ENCODE assay signal across 27 cellular contexts in the genomic region with DNA sequence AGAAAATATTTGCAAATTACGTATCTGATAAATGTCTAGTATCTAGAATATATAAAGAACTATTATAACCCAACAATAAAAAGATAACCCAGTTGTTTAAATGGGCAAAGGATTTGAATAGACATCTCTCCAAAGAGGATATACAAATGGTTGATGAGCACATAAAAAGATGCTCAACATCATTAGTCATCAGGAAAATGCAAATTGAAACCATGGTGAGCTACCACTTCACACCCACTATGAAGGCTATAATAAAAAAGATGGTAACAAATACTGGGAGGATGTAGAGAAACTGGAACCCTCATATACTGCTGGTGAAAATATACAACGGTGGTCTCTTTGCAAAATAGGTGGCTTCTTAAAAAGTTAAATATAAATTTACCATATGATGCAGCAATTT. TPM values are rescaled to one million over a fixed set of nuclear protein-coding genes. Genes with fewer than 3 reads are reported as not detected.
A peak's percentile ranks its signal among the peaks of the same experiment; 100 is the strongest.
DNase-seq lines count a peak whose midpoint lies in the region; ATAC-seq and TF ChIP-seq lines count a peak whose summit lies in the region.
"Had no signal": no experiment of that assay in that cellular context is flagged by ENCODE, and none has a peak within 500 bp of the region (broad histone marks: within the 10 kb centered on the region; RNA-seq: fewer than 3 reads in every experiment).

No MANE protein-coding gene starts in this region.

- DNase-seq in activated naive CD4-positive, alpha-beta T cell treated with anti-CD3 and anti-CD28 coated beads, Interleukin-2, amount 50 U/mL, for 72 hours (ENCODE audit: low spot score in 2 of 2), result no peak
- no peak for DNase-seq in activated naive CD4-positive, alpha-beta T cell treated with anti-CD3 and anti-CD28 coated beads, Interleukin-2, amount 10 ng/mL, durations not matched to agents 7 days and 5 days
- DNase-seq in HT1080 (ENCODE audit: low read depth), result peak; percentile 24
- peak; percentile 28 for DNase-seq in epithelial cell of esophagus (ENCODE audit: low read depth)
- no peak for DNase-seq in stimulated activated naive CD8-positive, alpha-beta T cell treated with anti-CD3 and anti-CD28 coated beads, Interleukin-15, amount 100 ng/mL, for 72 hours
- DNase-seq in neural progenitor cell (ENCODE audit: low spot score), result no peak
- DNase-seq: activated CD8-positive, alpha-beta memory T cell treated with anti-CD3 and anti-CD28 coated beads for 24 hours; activated gamma-delta T cell treated with Interleukin-2 at 50 U/mL for 16 hours; effector memory CD8-positive, alpha-beta T cell; erythroblast; head of caudate nucleus; KBM-7; MM.1S; naive B cell; NCI-H2029 treated with DMSO at 0.1 percent for 48 hours; NCI-H226; right lobe of liver; SJCRH30; stimulated activated CD8-positive, alpha-beta memory T cell treated with anti-CD3 and anti-CD28 coated beads, Interleukin-4, amount 100 ng/mL, for 48 hours; SW 1271; tibial artery had no signal

- no peak overlapping the region for H3K4me3 Mint-ChIP-seq in activated naive CD4-positive, alpha-beta T cell treated with anti-CD3 and anti-CD28 coated beads, Interleukin-2, amount 10 ng/mL, durations not matched to agents 7 days and 5 days
- H3K4me3 Mint-ChIP-seq in stimulated activated naive CD8-positive, alpha-beta T cell treated with anti-CD3 and anti-CD28 coated beads, Interleukin-15, amount 100 ng/mL, for 72 hours, result no peak overlapping the region
- H3K4me3 Mint-ChIP-seq in neural progenitor cell, result no peak overlapping the region
- H3K4me3 Mint-ChIP-seq: central memory CD8-positive, alpha-beta T cell; effector memory CD8-positive, alpha-beta T cell; naive B cell had no signal

- H3K9me3 ChIP-seq in neural progenitor cell (ENCODE audit: low read depth), result no peaks in the 10 kb centered on the region
- H3K9me3 ChIP-seq: BLaER1, right lobe of liver, SJCRH30, tibial artery had no signal

- no peaks in the 10 kb centered on the region for H3K4me1 ChIP-seq in neural progenitor cell
- H3K4me1 ChIP-seq: BLaER1, foreskin keratinocyte, right lobe of liver, SJCRH30, tibial artery had no signal

- H2AFZ ChIP-seq in neural progenitor cell (replicated peaks), result no peak overlapping the region

- ATAC-seq in activated naive CD4-positive, alpha-beta T cell treated with anti-CD3 and anti-CD28 coated beads, Interleukin-2, amount 50 U/mL, for 72 hours, result peak; percentile 55 to 73
- ATAC-seq in stimulated activated naive CD8-positive, alpha-beta T cell treated with anti-CD3 and anti-CD28 coated beads, Interleukin-15, amount 100 ng/mL, for 72 hours, result peak; percentile 76
- no peak for ATAC-seq in GM18520 (IDR thresholded peaks at IDR 0.05; ENCODE audit: unreplicated experiment)
- ATAC-seq: effector memory CD8-positive, alpha-beta T cell; foreskin keratinocyte; right lobe of liver had no signal

- H3K4me2 ChIP-seq in neural progenitor cell, result no peak overlapping the region
- H3K4me2 ChIP-seq: BLaER1 had no signal

- no peaks in the 10 kb centered on the region for H3K79me2 ChIP-seq in neural progenitor cell (ENCODE audit: low read depth)

- H3K4me1 Mint-ChIP-seq in activated naive CD4-positive, alpha-beta T cell treated with anti-CD3 and anti-CD28 coated beads, Interleukin-2, amount 10 ng/mL, durations not matched to agents 7 days and 5 days, result peaks cover 10% of the 10 kb centered on the region
- peaks cover 23% of the 10 kb centered on the region for H3K4me1 Mint-ChIP-seq in stimulated activated naive CD8-positive, alpha-beta T cell treated with anti-CD3 and anti-CD28 coated beads, Interleukin-15, amount 100 ng/mL, for 72 hours
- no peaks in the 10 kb centered on the region for H3K4me1 Mint-ChIP-seq in neural progenitor cell
- H3K4me1 Mint-ChIP-seq: central memory CD8-positive, alpha-beta T cell; naive B cell had no signal

- no peaks in the 10 kb centered on the region for H3K27me3 ChIP-seq in neural progenitor cell
- H3K27me3 ChIP-seq: BLaER1, foreskin keratinocyte, right lobe of liver, SJCRH30, tibial artery had no signal

- CTCF ChIA-PET in activated naive CD4-positive, alpha-beta T cell treated with anti-CD3 and anti-CD28 coated beads, Interleukin-2, amount 10 ng/mL, durations not matched to agents 7 days and 5 days (lab: Charles Lee), result interaction anchor here (0.6 to 1.3 kb wide), 3 partner anchors 16 to 171 kb away, joined by 3 to 4 read pairs (median 3); partner anchors contain the start of gene VPS18

- H3K36me3 ChIP-seq in neural progenitor cell, result no peaks in the 10 kb centered on the region
- H3K36me3 ChIP-seq: right lobe of liver, tibial artery had no signal

- no peak overlapping the region for H3K4me3 ChIP-seq in epithelial cell of esophagus (ENCODE audit: low read length)
- no peak overlapping the region for H3K4me3 ChIP-seq in neural progenitor cell
- H3K4me3 ChIP-seq: BLaER1, right lobe of liver, SJCRH30, tibial artery had no signal

- TF ChIP-seq CTCF in epithelial cell of esophagus (IDR thresholded peaks at IDR 0.05; ENCODE audit: insufficient read depth, low read depth, low read length, missing control alignments), result no peak
- no peak for TF ChIP-seq CTCF in neural progenitor cell (IDR thresholded peaks at IDR 0.05)

- no peak overlapping the region for H3K9ac ChIP-seq in neural progenitor cell
- H3K9ac ChIP-seq: BLaER1 had no signal

- H3F3A ChIP-seq in neural progenitor cell (ENCODE audit: low read depth), result peaks cover 12% of the 10 kb centered on the region

- no peaks in the 10 kb centered on the region for H3K9me3 Mint-ChIP-seq in activated naive CD4-positive, alpha-beta T cell treated with anti-CD3 and anti-CD28 coated beads, Interleukin-2, amount 50 U/mL, for 72 hours
- no peaks in the 10 kb centered on the region for H3K9me3 Mint-ChIP-seq in activated naive CD4-positive, alpha-beta T cell treated with anti-CD3 and anti-CD28 coated beads, Interleukin-2, amount 10 ng/mL, durations not matched to agents 7 days and 5 days
- H3K9me3 Mint-ChIP-seq in stimulated activated naive CD8-positive, alpha-beta T cell treated with anti-CD3 and anti-CD28 coated beads, Interleukin-15, amount 100 ng/mL, for 72 hours, result no peaks in the 10 kb centered on the region
- H3K9me3 Mint-ChIP-seq in neural progenitor cell, result no peaks in the 10 kb centered on the region
- H3K9me3 Mint-ChIP-seq: central memory CD8-positive, alpha-beta T cell; effector memory CD8-positive, alpha-beta T cell; naive B cell had no signal

- no peak overlapping the region for H3K27ac Mint-ChIP-seq in activated naive CD4-positive, alpha-beta T cell treated with anti-CD3 and anti-CD28 coated beads, Interleukin-2, amount 50 U/mL, for 72 hours
- no peak overlapping the region for H3K27ac Mint-ChIP-seq in activated naive CD4-positive, alpha-beta T cell treated with anti-CD3 and anti-CD28 coated beads, Interleukin-2, amount 10 ng/mL, durations not matched to agents 7 days and 5 days
- no peak overlapping the region for H3K27ac Mint-ChIP-seq in stimulated activated naive CD8-positive, alpha-beta T cell treated with anti-CD3 and anti-CD28 coated beads, Interleukin-15, amount 100 ng/mL, for 72 hours
- H3K27ac Mint-ChIP-seq in neural progenitor cell, result no peak overlapping the region

- H3K27ac ChIP-seq in neural progenitor cell, result no peak overlapping the region
- H3K27ac ChIP-seq: BLaER1, foreskin keratinocyte, right lobe of liver, SJCRH30, tibial artery had no signal

- H3K36me3 Mint-ChIP-seq in activated naive CD4-positive, alpha-beta T cell treated with anti-CD3 and anti-CD28 coated beads, Interleukin-2, amount 50 U/mL, for 72 hours, result peaks cover 0 to 6% of the 10 kb centered on the region in 2 donors
- H3K36me3 Mint-ChIP-seq in activated naive CD4-positive, alpha-beta T cell treated with anti-CD3 and anti-CD28 coated beads, Interleukin-2, amount 10 ng/mL, durations not matched to agents 7 days and 5 days, result peaks cover 22% of the 10 kb centered on the region
- peaks cover 6% of the 10 kb centered on the region for H3K36me3 Mint-ChIP-seq in neural progenitor cell
- H3K36me3 Mint-ChIP-seq: naive B cell had no signal

- no peaks in the 10 kb centered on the region for H3K27me3 Mint-ChIP-seq in activated naive CD4-positive, alpha-beta T cell treated with anti-CD3 and anti-CD28 coated beads, Interleukin-2, amount 10 ng/mL, durations not matched to agents 7 days and 5 days
- no peaks in the 10 kb centered on the region for H3K27me3 Mint-ChIP-seq in stimulated activated naive CD8-positive, alpha-beta T cell treated with anti-CD3 and anti-CD28 coated beads, Interleukin-15, amount 100 ng/mL, for 72 hours
- H3K27me3 Mint-ChIP-seq in neural progenitor cell (ENCODE audit: insufficient read depth, low read depth), result no peaks in the 10 kb centered on the region
- H3K27me3 Mint-ChIP-seq: central memory CD8-positive, alpha-beta T cell; effector memory CD8-positive, alpha-beta T cell; naive B cell; progenitor cell of endocrine pancreas had no signal

- no peaks in the 10 kb centered on the region for H4K20me1 ChIP-seq in neural progenitor cell (ENCODE audit: low read depth)
- H4K20me1 ChIP-seq: BLaER1 had no signal

RNA-seq across cellular contexts. Expression of gene RAD51, which starts 28.0 kb away (rescaled TPM):
- total RNA-seq in activated naive CD4-positive, alpha-beta T cell treated with anti-CD3 and anti-CD28 coated beads, Interleukin-2, amount 50 U/mL, for 72 hours, result 10 to 100 TPM; 39.5 to 79.9 TPM
- 10.9 and 17.7 TPM in 2 replicates for total RNA-seq in HT1080 (2014; rRNA removed; shearing (Covaris generic))
- 15.2 and 15.8 TPM in 2 replicates for polyA plus RNA-seq in HT1080 (2015; cell fraction: cytosol; rRNA removed)
- polyA plus RNA-seq in HT1080 (2015; cell fraction: nucleus; rRNA removed), result 16.0 and 18.6 TPM in 2 replicates
- total RNA-seq in neural progenitor cell (ENCODE audit: low replicate concordance), result 27.2 and 48.1 TPM in 2 replicates

RNA-seq across cellular contexts. Expression of gene RMDN3, which starts 32.1 kb away (rescaled TPM):
- 10 to 100 TPM; 18.5 to 23.1 TPM for total RNA-seq in activated naive CD4-positive, alpha-beta T cell treated with anti-CD3 and anti-CD28 coated beads, Interleukin-2, amount 50 U/mL, for 72 hours
- 12.9 and 26.9 TPM in 2 replicates for total RNA-seq in HT1080 (2014; rRNA removed; shearing (Covaris generic))
- 28.6 and 29.6 TPM in 2 replicates for polyA plus RNA-seq in HT1080 (2015; cell fraction: cytosol; rRNA removed)
- polyA plus RNA-seq in HT1080 (2015; cell fraction: nucleus; rRNA removed), result 22.5 and 27.0 TPM in 2 replicates
- total RNA-seq in neural progenitor cell (ENCODE audit: low replicate concordance), result 13.2 and 16.3 TPM in 2 replicates

RNA-seq across cellular contexts. Expression of gene GCHFR, which starts 40.9 kb away (rescaled TPM):
- total RNA-seq in activated naive CD4-positive, alpha-beta T cell treated with anti-CD3 and anti-CD28 coated beads, Interleukin-2, amount 50 U/mL, for 72 hours, result 10 to 100 TPM; 15.9 to 72.6 TPM
- 0.51 TPM in 1 of 2 replicates, not detected in the other for total RNA-seq in HT1080 (2014; rRNA removed; shearing (Covaris generic))
- polyA plus RNA-seq in HT1080 (2015; cell fraction: cytosol; rRNA removed), result 0.18 TPM in 1 of 2 replicates, not detected in the other
- polyA plus RNA-seq in HT1080 (2015; cell fraction: nucleus; rRNA removed), result not detected in 2 replicates
- 2.8 and 3.0 TPM in 2 replicates for total RNA-seq in neural progenitor cell (ENCODE audit: low replicate concordance)
- total RNA-seq: SJCRH30 had no signal

RNA-seq across cellular contexts. Expression of gene C15orf62, which starts 46.8 kb away (rescaled TPM):
- 1 to 10 TPM in 1 of 2 donors, under 1 TPM in 1; 0.52 to 2.0 TPM for total RNA-seq in activated naive CD4-positive, alpha-beta T cell treated with anti-CD3 and anti-CD28 coated beads, Interleukin-2, amount 50 U/mL, for 72 hours
- total RNA-seq in HT1080 (2014; rRNA removed; shearing (Covaris generic)), result 0.16 and 0.27 TPM in 2 replicates
- polyA plus RNA-seq in HT1080 (2015; cell fraction: cytosol; rRNA removed), result 0.03 and 0.06 TPM in 2 replicates
- polyA plus RNA-seq in HT1080 (2015; cell fraction: nucleus; rRNA removed), result 0.19 and 0.29 TPM in 2 replicates
- not detected in 2 replicates for total RNA-seq in neural progenitor cell (ENCODE audit: low replicate concordance)
- total RNA-seq: RPMI7951 had no signal

Comparison
In these comparisons a context has a peak if more than half of its experiments do, and no peak if none do; other contexts are left out.
1. DNase-seq: peak in HT1080 (single experiment) and epithelial cell of esophagus (single experiment); none in activated naive CD4-positive, alpha-beta T cell treated with anti-CD3 and anti-CD28 coated beads, Interleukin-2, amount 50 U/mL, for 72 hours (0 of 2), activated naive CD4-positive, alpha-beta T cell treated with anti-CD3 and anti-CD28 coated beads, Interleukin-2, amount 10 ng/mL, durations not matched to agents 7 days and 5 days (single experiment), stimulated activated naive CD8-positive, alpha-beta T cell treated with anti-CD3 and anti-CD28 coated beads, Interleukin-15, amount 100 ng/mL, for 72 hours (0 of 2) and neural progenitor cell (single experiment).